33 cellular contexts compared by ENCODE assay signal in genomic region chr13:80977168-80977567, GRCh38.
"Had no signal": no experiment of that assay in that cellular context is flagged by ENCODE, and none has a peak within 500 bp of the region (broad histone marks: within the 10 kb centered on the region; RNA-seq: fewer than 3 reads in every experiment).

No MANE protein-coding gene starts in this region.

- H3K4me3 ChIP-seq: ascending aorta had no signal

- H3K9me3 ChIP-seq: ascending aorta had no signal

- H3K4me3 Mint-ChIP-seq: activated B cell treated with CpG ODN at 0.5 μM for 24 hours; activated CD4-positive, alpha-beta memory T cell treated with anti-CD3 and anti-CD28 coated beads, Interleukin-2, amount 10 ng/mL, durations not matched to agents 7 days and 5 days; activated CD4-positive, alpha-beta T cell treated with anti-CD3 and anti-CD28 coated beads for 36 hours; activated CD4-positive, alpha-beta T cell treated with anti-CD3 and anti-CD28 coated beads, Interleukin-2, amount 10 ng/mL, durations not matched to agents 7 days and 5 days; activated CD8-positive, alpha-beta memory T cell treated with anti-CD3 and anti-CD28 coated beads, Interleukin-2, amount 10 ng/mL, durations not matched to agents 7 days and 5 days; activated CD8-positive, alpha-beta T cell treated with anti-CD3 and anti-CD28 coated beads, Interleukin-2, amount 10 ng/mL, durations not matched to agents 7 days and 5 days; activated naive CD4-positive, alpha-beta T cell treated with anti-CD3 and anti-CD28 coated beads, Interleukin-2, amount 10 ng/mL, durations not matched to agents 7 days and 5 days; activated naive CD4-positive, alpha-beta T cell treated with anti-CD3 and anti-CD28 coated beads, Interleukin-2, amount 50 U/mL, for 24 hours; activated naive CD8-positive, alpha-beta T cell; activated naive CD8-positive, alpha-beta T cell treated with anti-CD3 and anti-CD28 coated beads, Interleukin-2, amount 10 ng/mL, durations not matched to agents 7 days and 5 days; activated naive CD8-positive, alpha-beta T cell treated with anti-CD3 and anti-CD28 coated beads, Interleukin-2, amount 50 U/mL, for 24 hours; activated T-cell treated with anti-CD3 and anti-CD28 coated beads, Interleukin-2, amount 50 U/mL, for 24 hours; brain; T-helper 1 cell treated with Interleukin-12 subunit alpha and Interleukin-12 subunit beta and Interleukin-4 antibody, amounts not matched to agents 30 μg/mL and 1 μg/mL, for 36 hours; T-helper 2 cell treated with Interferon-gamma antibody and Interleukin-4, amounts not matched to agents 5 μg/mL and 100 μg/mL, for 36 hours had no signal

- H3K9me3 Mint-ChIP-seq: activated B cell treated with CpG ODN at 0.5 μM for 24 hours; activated CD4-positive, alpha-beta memory T cell treated with anti-CD3 and anti-CD28 coated beads, Interleukin-2, amount 10 ng/mL, durations not matched to agents 7 days and 5 days; activated CD4-positive, alpha-beta T cell treated with anti-CD3 and anti-CD28 coated beads, Interleukin-2, amount 10 ng/mL, durations not matched to agents 7 days and 5 days; activated naive CD4-positive, alpha-beta T cell treated with anti-CD3 and anti-CD28 coated beads, Interleukin-2, amount 50 U/mL, for 24 hours; activated naive CD8-positive, alpha-beta T cell treated with anti-CD3 and anti-CD28 coated beads, Interleukin-2, amount 10 ng/mL, durations not matched to agents 7 days and 5 days; activated naive CD8-positive, alpha-beta T cell treated with anti-CD3 and anti-CD28 coated beads, Interleukin-2, amount 50 U/mL, for 24 hours; activated T-cell treated with anti-CD3 and anti-CD28 coated beads, Interleukin-2, amount 50 U/mL, for 24 hours; activated T-helper 2 cell treated with anti-CD3 and anti-CD28 coated beads, Interferon-gamma antibody, Interleukin-2, Interleukin-4, amounts not matched to agents 10 μg/mL and 5 μg/mL and 100 μg/mL, durations not matched to agents 14 hours and 24 hours and 36 hours; brain; T-helper 1 cell treated with Interleukin-12 subunit alpha and Interleukin-12 subunit beta and Interleukin-4 antibody, amounts not matched to agents 30 μg/mL and 1 μg/mL, for 36 hours; T-helper 2 cell treated with Interferon-gamma antibody and Interleukin-4, amounts not matched to agents 5 μg/mL and 100 μg/mL, for 36 hours had no signal

- H3K4me1 ChIP-seq: ascending aorta had no signal

- H3K27me3 ChIP-seq: ascending aorta had no signal

- DNase-seq: activated B cell treated with CpG ODN at 0.5 μM for 24 hours; activated CD4-positive, alpha-beta memory T cell treated with anti-CD3 and anti-CD28 coated beads, Interleukin-2, amount 10 ng/mL, durations not matched to agents 7 days and 5 days; activated CD4-positive, alpha-beta T cell treated with anti-CD3 and anti-CD28 coated beads for 36 hours; activated CD4-positive, alpha-beta T cell treated with anti-CD3 and anti-CD28 coated beads for 48 hours; activated CD4-positive, alpha-beta T cell treated with anti-CD3 and anti-CD28 coated beads, Interleukin-2, amount 10 ng/mL, durations not matched to agents 7 days and 5 days; activated CD4-positive, alpha-beta T cell treated with anti-CD3 and anti-CD28 coated beads, Interleukin-2, amount 50 U/mL, for 48 hours; activated CD4-positive, CD25-positive, alpha-beta regulatory T cell treated with anti-CD3 and anti-CD28 coated beads, Interleukin-2, amount 50 U/mL, for 72 hours; activated CD8-positive, alpha-beta memory T cell treated with anti-CD3 and anti-CD28 coated beads for 24 hours; activated CD8-positive, alpha-beta memory T cell treated with anti-CD3 and anti-CD28 coated beads, Interleukin-2, amount 10 ng/mL, durations not matched to agents 7 days and 5 days; activated CD8-positive, alpha-beta memory T cell treated with anti-CD3 and anti-CD28 coated beads, Interleukin-2, amount 50 U/mL, for 48 hours; activated CD8-positive, alpha-beta T cell treated with anti-CD3 and anti-CD28 coated beads, Interleukin-2, amount 10 ng/mL, durations not matched to agents 7 days and 5 days; activated effector memory CD4-positive, alpha-beta T cell treated with Interleukin-2 at 50 U/mL for 16 hours; activated gamma-delta T cell; activated naive CD4-positive, alpha-beta T cell treated with anti-CD3 and anti-CD28 coated beads, Interleukin-2, amount 10 ng/mL, durations not matched to agents 7 days and 5 days; activated naive CD4-positive, alpha-beta T cell treated with Interleukin-2 at 50 U/mL for 16 hours; activated naive CD8-positive, alpha-beta T cell treated with anti-CD3 and anti-CD28 coated beads, Interleukin-2, amount 10 ng/mL, durations not matched to agents 7 days and 5 days; activated naive CD8-positive, alpha-beta T cell treated with anti-CD3 and anti-CD28 coated beads, Interleukin-2, amount 50 U/mL, for 24 hours; activated T-cell treated with anti-CD3 and anti-CD28 coated beads, Interleukin-2, amount 50 U/mL, for 24 hours; activated T-cell treated with anti-CD3 and anti-CD28 coated beads, Interleukin-2, amount 50 U/mL, for 48 hours; amygdala; anterior cingulate cortex; central memory CD4-positive, alpha-beta T cell; T-helper 1 cell; T-helper 2 cell; T-helper 9 cell had no signal

- H3K27ac ChIP-seq: ascending aorta, VCaP had no signal

- ATAC-seq: activated CD4-positive, alpha-beta T cell treated with anti-CD3 and anti-CD28 coated beads for 36 hours; activated CD8-positive, alpha-beta memory T cell treated with anti-CD3 and anti-CD28 coated beads, Interleukin-2, amount 10 ng/mL, durations not matched to agents 7 days and 5 days; activated CD8-positive, alpha-beta T cell treated with anti-CD3 and anti-CD28 coated beads, Interleukin-2, amount 10 ng/mL, durations not matched to agents 7 days and 5 days; activated naive CD8-positive, alpha-beta T cell treated with anti-CD3 and anti-CD28 coated beads, Interleukin-2, amount 50 U/mL, for 24 hours had no signal

- H3K36me3 ChIP-seq: ascending aorta had no signal

- H3K36me3 Mint-ChIP-seq: activated CD8-positive, alpha-beta memory T cell treated with anti-CD3 and anti-CD28 coated beads, Interleukin-2, amount 10 ng/mL, durations not matched to agents 7 days and 5 days; activated naive CD4-positive, alpha-beta T cell treated with anti-CD3 and anti-CD28 coated beads, Interleukin-2, amount 10 ng/mL, durations not matched to agents 7 days and 5 days; activated naive CD4-positive, alpha-beta T cell treated with anti-CD3 and anti-CD28 coated beads, Interleukin-2, amount 50 U/mL, for 24 hours; activated naive CD8-positive, alpha-beta T cell; activated naive CD8-positive, alpha-beta T cell treated with anti-CD3 and anti-CD28 coated beads, Interleukin-2, amount 10 ng/mL, durations not matched to agents 7 days and 5 days; brain had no signal

- H3K27ac Mint-ChIP-seq: activated B cell treated with CpG ODN at 0.5 μM for 24 hours; activated CD4-positive, alpha-beta memory T cell treated with anti-CD3 and anti-CD28 coated beads, Interleukin-2, amount 10 ng/mL, durations not matched to agents 7 days and 5 days; activated CD4-positive, alpha-beta T cell treated with anti-CD3 and anti-CD28 coated beads for 36 hours; activated CD4-positive, alpha-beta T cell treated with anti-CD3 and anti-CD28 coated beads, Interleukin-2, amount 10 ng/mL, durations not matched to agents 7 days and 5 days; activated CD8-positive, alpha-beta memory T cell treated with anti-CD3 and anti-CD28 coated beads, Interleukin-2, amount 10 ng/mL, durations not matched to agents 7 days and 5 days; activated CD8-positive, alpha-beta T cell treated with anti-CD3 and anti-CD28 coated beads, Interleukin-2, amount 10 ng/mL, durations not matched to agents 7 days and 5 days; activated naive CD4-positive, alpha-beta T cell treated with anti-CD3 and anti-CD28 coated beads, Interleukin-2, amount 10 ng/mL, durations not matched to agents 7 days and 5 days; activated naive CD4-positive, alpha-beta T cell treated with anti-CD3 and anti-CD28 coated beads, Interleukin-2, amount 50 U/mL, for 24 hours; activated naive CD8-positive, alpha-beta T cell; activated naive CD8-positive, alpha-beta T cell treated with anti-CD3 and anti-CD28 coated beads, Interleukin-2, amount 10 ng/mL, durations not matched to agents 7 days and 5 days; activated naive CD8-positive, alpha-beta T cell treated with anti-CD3 and anti-CD28 coated beads, Interleukin-2, amount 50 U/mL, for 24 hours; activated T-cell treated with anti-CD3 and anti-CD28 coated beads, Interleukin-2, amount 50 U/mL, for 24 hours; activated T-helper 2 cell treated with anti-CD3 and anti-CD28 coated beads, Interferon-gamma antibody, Interleukin-2, Interleukin-4, amounts not matched to agents 10 μg/mL and 5 μg/mL and 100 μg/mL, durations not matched to agents 14 hours and 24 hours and 36 hours; brain; T-helper 1 cell treated with Interleukin-12 subunit alpha and Interleukin-12 subunit beta and Interleukin-4 antibody, amounts not matched to agents 30 μg/mL and 1 μg/mL, for 36 hours; T-helper 2 cell treated with Interferon-gamma antibody and Interleukin-4, amounts not matched to agents 5 μg/mL and 100 μg/mL, for 36 hours had no signal

- H3K4me1 Mint-ChIP-seq: activated B cell treated with CpG ODN at 0.5 μM for 24 hours; activated CD4-positive, alpha-beta memory T cell treated with anti-CD3 and anti-CD28 coated beads, Interleukin-2, amount 10 ng/mL, durations not matched to agents 7 days and 5 days; activated CD4-positive, alpha-beta T cell treated with anti-CD3 and anti-CD28 coated beads for 36 hours; activated CD4-positive, alpha-beta T cell treated with anti-CD3 and anti-CD28 coated beads, Interleukin-2, amount 10 ng/mL, durations not matched to agents 7 days and 5 days; activated CD8-positive, alpha-beta memory T cell treated with anti-CD3 and anti-CD28 coated beads, Interleukin-2, amount 10 ng/mL, durations not matched to agents 7 days and 5 days; activated naive CD4-positive, alpha-beta T cell treated with anti-CD3 and anti-CD28 coated beads, Interleukin-2, amount 10 ng/mL, durations not matched to agents 7 days and 5 days; activated naive CD4-positive, alpha-beta T cell treated with anti-CD3 and anti-CD28 coated beads, Interleukin-2, amount 50 U/mL, for 24 hours; activated naive CD8-positive, alpha-beta T cell treated with anti-CD3 and anti-CD28 coated beads, Interleukin-2, amount 10 ng/mL, durations not matched to agents 7 days and 5 days; activated naive CD8-positive, alpha-beta T cell treated with anti-CD3 and anti-CD28 coated beads, Interleukin-2, amount 50 U/mL, for 24 hours; brain had no signal

- H3K27me3 Mint-ChIP-seq: activated B cell treated with CpG ODN at 0.5 μM for 24 hours; activated CD4-positive, alpha-beta memory T cell treated with anti-CD3 and anti-CD28 coated beads, Interleukin-2, amount 10 ng/mL, durations not matched to agents 7 days and 5 days; activated CD4-positive, alpha-beta T cell treated with anti-CD3 and anti-CD28 coated beads for 36 hours; activated CD4-positive, alpha-beta T cell treated with anti-CD3 and anti-CD28 coated beads, Interleukin-2, amount 10 ng/mL, durations not matched to agents 7 days and 5 days; activated CD8-positive, alpha-beta memory T cell treated with anti-CD3 and anti-CD28 coated beads, Interleukin-2, amount 10 ng/mL, durations not matched to agents 7 days and 5 days; activated naive CD4-positive, alpha-beta T cell treated with anti-CD3 and anti-CD28 coated beads, Interleukin-2, amount 10 ng/mL, durations not matched to agents 7 days and 5 days; activated naive CD4-positive, alpha-beta T cell treated with anti-CD3 and anti-CD28 coated beads, Interleukin-2, amount 50 U/mL, for 24 hours; activated naive CD8-positive, alpha-beta T cell; activated naive CD8-positive, alpha-beta T cell treated with anti-CD3 and anti-CD28 coated beads, Interleukin-2, amount 10 ng/mL, durations not matched to agents 7 days and 5 days; activated naive CD8-positive, alpha-beta T cell treated with anti-CD3 and anti-CD28 coated beads, Interleukin-2, amount 50 U/mL, for 24 hours; activated T-cell treated with anti-CD3 and anti-CD28 coated beads, Interleukin-2, amount 50 U/mL, for 24 hours; brain had no signal
